ENCODE assay signal across 18 cellular contexts in genomic region chr2:162678551-162678950, GRCh38.
"Had no signal": no experiment of that assay in that cellular context is flagged by ENCODE, and none has a peak within 500 bp of the region (broad histone marks: within the 10 kb centered on the region; RNA-seq: fewer than 3 reads in every experiment).

No MANE protein-coding gene starts in this region.

- H3K27ac ChIP-seq: SJCRH30 had no signal

- H3K4me1 ChIP-seq: SJCRH30 had no signal

- H3K36me3 ChIP-seq: MG63, SJCRH30 had no signal

- H3K27me3 ChIP-seq: SJCRH30 had no signal

- H3K9me3 ChIP-seq: MG63, SJCRH30 had no signal

- DNase-seq: IMR-90, Karpas-422, KG1, MG63, NCI-H1092, NCI-H1105 treated with DMSO at 0.1 percent for 48 hours, NCI-H1436, NCI-H187, NCI-H2029, NCI-H2081 treated with DMSO at 0.1 percent for 48 hours, NCI-H2171, NCI-H226, NCI-H446, NCI-H510A, NCI-H526, SHP77 treated with DMSO at 0.1 percent for 48 hours, SJCRH30 had no signal

- FAIRE-seq: HepG2 had no signal

- H3K4me3 ChIP-seq: MG63, SJCRH30 had no signal
